15 cellular contexts compared by ENCODE assay signal in the genomic region with DNA sequence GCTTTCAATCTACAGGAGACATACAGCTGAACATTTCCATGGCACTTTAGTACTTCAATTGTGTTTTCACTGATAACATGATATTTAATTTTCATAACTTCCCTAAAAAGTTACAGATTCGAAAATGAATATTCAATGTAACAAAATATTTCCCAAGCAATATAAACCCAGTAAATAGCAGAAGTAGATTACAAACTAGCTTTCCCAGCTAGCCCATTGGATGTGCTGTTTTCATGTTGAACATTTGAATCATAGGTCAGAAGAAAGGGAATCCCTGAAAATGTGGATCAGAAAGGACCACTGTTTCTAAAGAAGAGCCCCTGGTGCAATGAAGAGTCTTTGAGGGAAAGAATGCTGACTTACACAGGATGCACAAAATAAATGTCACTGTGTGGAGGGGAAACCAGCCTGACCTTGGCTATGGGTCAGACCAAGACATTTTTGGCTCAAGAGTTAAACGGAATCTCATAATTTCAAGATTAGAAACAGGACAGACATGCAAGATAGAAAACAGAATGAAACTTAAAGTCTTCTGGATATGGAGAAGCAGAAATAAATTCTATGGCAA. TPM values are rescaled to one million over a fixed set of nuclear protein-coding genes. Genes with fewer than 3 reads are reported as not detected.
DNase-seq lines count a peak whose midpoint lies in the region; ATAC-seq and TF ChIP-seq lines count a peak whose summit lies in the region.
"Had no signal": no experiment of that assay in that cellular context is flagged by ENCODE, and none has a peak within 500 bp of the region (broad histone marks: within the 10 kb centered on the region; RNA-seq: fewer than 3 reads in every experiment).

No MANE protein-coding gene starts in this region.

- H3K27me3 Mint-ChIP-seq in activated T-cell treated with anti-CD3 and anti-CD28 coated beads, Interleukin-2, amount 50 U/mL, for 24 hours, result no peaks in the 10 kb centered on the region
- H3K27me3 Mint-ChIP-seq in activated CD4-positive, alpha-beta memory T cell treated with anti-CD3 and anti-CD28 coated beads for 36 hours, result no peaks in the 10 kb centered on the region

- H3K9me3 Mint-ChIP-seq in activated T-cell treated with anti-CD3 and anti-CD28 coated beads, Interleukin-2, amount 50 U/mL, for 24 hours, result no peaks in the 10 kb centered on the region
- peaks cover 9% of the 10 kb centered on the region for H3K9me3 Mint-ChIP-seq in activated CD4-positive, alpha-beta memory T cell treated with anti-CD3 and anti-CD28 coated beads for 36 hours

- H3K9me3 ChIP-seq in left lung (peaks cover 0 to 8% of the 10 kb centered on the region in 2 donors), transverse colon (peaks cover 6 to 7% of the 10 kb centered on the region in 2 donors), MG63 (no peaks in the 10 kb centered on the region)

- peaks cover 0 to 55% of the 10 kb centered on the region in 2 donors for H3K4me1 ChIP-seq in left lung
- H3K4me1 ChIP-seq in transverse colon, result peaks cover 0 to 3% (median 0%) of the 10 kb centered on the region in 4 donors

- H3K4me3 Mint-ChIP-seq in activated T-cell treated with anti-CD3 and anti-CD28 coated beads, Interleukin-2, amount 50 U/mL, for 24 hours, result peak overlapping the region; percentile 20
- peak overlapping the region; percentile 38 for H3K4me3 Mint-ChIP-seq in activated CD4-positive, alpha-beta memory T cell treated with anti-CD3 and anti-CD28 coated beads for 36 hours
- H3K4me3 Mint-ChIP-seq: brain, HFFc6 had no signal

- no peak for TF ChIP-seq POLR2A in transverse colon (IDR thresholded peaks at IDR 0.05)

- TF ChIP-seq CTCF in left lung (IDR thresholded peaks at IDR 0.05), result no peak
- no peak for TF ChIP-seq CTCF in transverse colon (IDR thresholded peaks at IDR 0.05)

- H3K27ac ChIP-seq in left lung (peak overlapping the region; percentile 65 to 93), transverse colon (peak overlapping the region; percentile 4 to 34 (median 22))
- H3K27ac ChIP-seq: WERI-Rb-1 had no signal

- intact Hi-C loops in activated CD4-positive, alpha-beta memory T cell treated with anti-CD3 and anti-CD28 coated beads for 36 hours (cut with micrococcal nuclease), result loop anchor here (1.0 to 5.0 kb wide), 3 partner anchors 8 to 206 kb away; a partner anchor contains a TSS
- intact Hi-C loops in left lung (cut with DNase I), result no loop called here
- intact Hi-C loops in transverse colon (cut with DNase I; ENCODE audit: low total_unique reads), result no loop called here

- CTCF ChIA-PET in activated CD4-positive, alpha-beta memory T cell treated with anti-CD3 and anti-CD28 coated beads for 36 hours (lab: Charles Lee), result interaction anchor here (0.6 to 5.6 kb wide), 12 partner anchors 9 to 119 kb away, joined by 3 to 45 read pairs (median 4); a partner anchor contains a TSS

- ATAC-seq in left lung, result peak; percentile 21

- H3K36me3 Mint-ChIP-seq in activated T-cell treated with anti-CD3 and anti-CD28 coated beads, Interleukin-2, amount 50 U/mL, for 24 hours (ENCODE audit: low read depth), result peaks cover 99% of the 10 kb centered on the region
- H3K36me3 Mint-ChIP-seq in activated CD4-positive, alpha-beta memory T cell treated with anti-CD3 and anti-CD28 coated beads for 36 hours, result peaks cover 84% of the 10 kb centered on the region
- H3K36me3 Mint-ChIP-seq: brain had no signal

- peaks cover 83% of the 10 kb centered on the region for H3K4me1 Mint-ChIP-seq in activated T-cell treated with anti-CD3 and anti-CD28 coated beads, Interleukin-2, amount 50 U/mL, for 24 hours (ENCODE audit: low read depth)
- peaks cover 76% of the 10 kb centered on the region for H3K4me1 Mint-ChIP-seq in activated CD4-positive, alpha-beta memory T cell treated with anti-CD3 and anti-CD28 coated beads for 36 hours (ENCODE audit: low read depth)
- H3K4me1 Mint-ChIP-seq: brain had no signal

- H3K4me3 ChIP-seq in left lung, result no peak overlapping the region
- H3K4me3 ChIP-seq in transverse colon, result no peak overlapping the region
- no peak overlapping the region for H3K4me3 ChIP-seq in MG63

- H3K27ac Mint-ChIP-seq in activated T-cell treated with anti-CD3 and anti-CD28 coated beads, Interleukin-2, amount 50 U/mL, for 24 hours, result peak overlapping the region; percentile 97
- H3K27ac Mint-ChIP-seq in activated CD4-positive, alpha-beta memory T cell treated with anti-CD3 and anti-CD28 coated beads for 36 hours, result peak overlapping the region; percentile 97
- H3K27ac Mint-ChIP-seq: brain, HFFc6 had no signal

- POLR2A ChIA-PET in activated CD4-positive, alpha-beta memory T cell treated with anti-CD3 and anti-CD28 coated beads for 36 hours (lab: Charles Lee), result interaction anchor here (1.1 to 9.7 kb wide), 9 partner anchors 8 to 477 kb away, joined by 5 to 319 read pairs (median 8); a partner anchor contains a TSS

- DNase-seq in activated T-cell treated with anti-CD3 and anti-CD28 coated beads, Interleukin-2, amount 50 U/mL, for 24 hours, result no peak
- DNase-seq in activated T-cell treated with anti-CD3 and anti-CD28 coated beads for 4 hours, result no peak
- DNase-seq in activated CD4-positive, alpha-beta memory T cell treated with anti-CD3 and anti-CD28 coated beads for 36 hours, result no peak
- DNase-seq in left lung, result no peak
- DNase-seq in transverse colon, result no peak
- no peak for DNase-seq in GOT3 (lab: John Stamatoyannopoulos, UW)
- no peak for DNase-seq in dedifferentiated amniotic fluid mesenchymal stem cell (ENCODE audit: extremely low spot score)
- DNase-seq in MG63, result no peak
- DNase-seq: DMS53; effector CD8-positive, alpha-beta T cell; foreskin melanocyte; HFFc6; NCI-H2029; WERI-Rb-1 had no signal

- no peak for TF ChIP-seq EP300 in transverse colon (IDR thresholded peaks at IDR 0.05; ENCODE audit: low read depth)

- WGBS in transverse colon (ENCODE audit: low coverage in 1 of 2), 2 donors, result 67 to 81% methylated on average over 2 of the region's 2 CpGs

- H3K36me3 ChIP-seq in left lung (peaks cover 0 to 21% of the 10 kb centered on the region in 2 donors), transverse colon (peaks cover 0 to 5% (median 0%) of the 10 kb centered on the region in 4 donors), MG63 (no peaks in the 10 kb centered on the region)
- H3K36me3 ChIP-seq: WERI-Rb-1 had no signal

- H3K27me3 ChIP-seq in left lung, result no peaks in the 10 kb centered on the region
- H3K27me3 ChIP-seq in transverse colon, result no peaks in the 10 kb centered on the region
- no peaks in the 10 kb centered on the region for H3K27me3 ChIP-seq in MG63

- in situ Hi-C loops in transverse colon (cut with MboI; ENCODE audit: low pct_ligation_motif_present in 1 of 4, low pct_unique_long_range_greater_than_20kb in 1 of 4, low sequenced_read_pairs in 3 of 4), result no loop called here

RNA-seq across cellular contexts. Expression of a gene that starts 22.4 kb away (rescaled TPM):
- total RNA-seq in activated CD4-positive, alpha-beta memory T cell treated with anti-CD3 and anti-CD28 coated beads for 36 hours, result 100 to 1,000 TPM; 369 to 388 TPM
- total RNA-seq in left lung (10 to 100 TPM; 10.9 to 25.1 TPM), transverse colon (10 to 100 TPM in 1 of 4 donors, 1 to 10 TPM in 3; 4.6 to 25.1 (median 5.8) TPM)
- not detected in 2 replicates for total RNA-seq in MG63 (2014; rRNA removed; shearing (Covaris generic); ENCODE audit: low replicate concordance)
- total RNA-seq: HFFc6 had no signal

Comparison
In these comparisons a context has a peak if more than half of its experiments do, and no peak if none do; other contexts are left out.
1. RNA of a gene that starts 22.4 kb away (total RNA-seq): 369 to 388 TPM in activated CD4-positive, alpha-beta memory T cell treated with anti-CD3 and anti-CD28 coated beads for 36 hours; 10.9 to 25.1 TPM in left lung, 4.6 to 25.1 TPM in transverse colon and not detected in MG63; every median in the first group is over 10 times any median in the second.